37 cellular contexts compared by ENCODE assay signal in genomic region chr15:79308874-79309273, GRCh38. TPM values are rescaled to one million over a fixed set of nuclear protein-coding genes. Genes with fewer than 3 reads are reported as not detected.
A peak's percentile ranks its signal among the peaks of the same experiment; 100 is the strongest.
DNase-seq lines count a peak whose midpoint lies in the region; ATAC-seq and TF ChIP-seq lines count a peak whose summit lies in the region.
"Had no signal": no experiment of that assay in that cellular context is flagged by ENCODE, and none has a peak within 500 bp of the region (broad histone marks: within the 10 kb centered on the region; RNA-seq: fewer than 3 reads in every experiment).

No MANE protein-coding gene starts in this region.

- intact Hi-C loops in CD4-positive, alpha-beta T cell (cut with DNase I, micrococcal nuclease), result loop anchor here in 1 of 2 experiments (10.0 kb wide), 1 partner anchor 546 kb away; no protein-coding TSS in a partner anchor

- DNase-seq in DMS53 (lab: John Stamatoyannopoulos, UW) (peak; percentile 6), DMS53 treated with DMSO at 0.1 percent for 48 hours (lab: John Stamatoyannopoulos, UW; ENCODE audit: unreplicated experiment) (no peak), NCI-H2029 treated with DMSO at 0.1 percent for 48 hours (lab: John Stamatoyannopoulos, UW) (peak; percentile 2)
- DNase-seq in CD4-positive, alpha-beta T cell, result no peak
- DNase-seq in activated CD8-positive, alpha-beta memory T cell treated with anti-CD3 and anti-CD28 coated beads, Interleukin-2, amount 10 ng/mL, durations not matched to agents 7 days and 5 days, result no peak
- DNase-seq: 8988T; activated CD4-positive, alpha-beta T cell treated with anti-CD3 and anti-CD28 coated beads for 48 hours; activated CD8-positive, alpha-beta memory T cell treated with anti-CD3 and anti-CD28 coated beads for 24 hours; activated effector memory CD4-positive, alpha-beta T cell treated with Interleukin-2 at 50 U/mL for 16 hours; activated naive CD8-positive, alpha-beta T cell treated with anti-CD3 and anti-CD28 coated beads for 36 hours; anterior cingulate cortex; DMS153; effector CD8-positive, alpha-beta T cell; left colon; naive thymus-derived CD8-positive, alpha-beta T cell; NCI-H1105 treated with DMSO at 0.1 percent for 48 hours; NCI-H2081 treated with DMSO at 0.1 percent for 48 hours; NK-92 treated with Interleukin-12 subunit alpha and Interleukin-12 subunit beta, amount 100 ng/mL, for 24 hours; occipital lobe; stimulated activated CD8-positive, alpha-beta memory T cell treated with anti-CD3 and anti-CD28 coated beads, Interleukin-4, amount 100 ng/mL, for 48 hours; SW 1271; T-helper 9 cell; testis had no signal

- POLR2A ChIA-PET in CD4-positive, alpha-beta T cell (lab: Charles Lee), result interaction anchor here (0.6 kb wide), 1 partner anchor 175 kb away, joined by 5 read pairs; no protein-coding TSS in a partner anchor

- H3K36me3 Mint-ChIP-seq in CD4-positive, alpha-beta T cell (ENCODE audit: low read depth), result peaks cover 26% of the 10 kb centered on the region
- peaks cover 12% of the 10 kb centered on the region for H3K36me3 Mint-ChIP-seq in brain
- H3K36me3 Mint-ChIP-seq in activated CD8-positive, alpha-beta memory T cell treated with anti-CD3 and anti-CD28 coated beads, Interleukin-2, amount 10 ng/mL, durations not matched to agents 7 days and 5 days, result peaks cover 11% of the 10 kb centered on the region

- peaks cover 33% of the 10 kb centered on the region for H3K4me1 Mint-ChIP-seq in CD4-positive, alpha-beta T cell (ENCODE audit: low read depth)
- peaks cover 29% of the 10 kb centered on the region for H3K4me1 Mint-ChIP-seq in brain
- peaks cover 23% of the 10 kb centered on the region for H3K4me1 Mint-ChIP-seq in activated CD8-positive, alpha-beta memory T cell treated with anti-CD3 and anti-CD28 coated beads, Interleukin-2, amount 10 ng/mL, durations not matched to agents 7 days and 5 days

- H3K4me3 Mint-ChIP-seq in CD4-positive, alpha-beta T cell, result peak overlapping the region; percentile 73
- peak overlapping the region in 3 of 5 experiments; percentile 34 to 56 (median 34) for H3K4me3 Mint-ChIP-seq in brain
- H3K4me3 Mint-ChIP-seq in activated CD8-positive, alpha-beta memory T cell treated with anti-CD3 and anti-CD28 coated beads, Interleukin-2, amount 10 ng/mL, durations not matched to agents 7 days and 5 days, result no peak overlapping the region
- H3K4me3 Mint-ChIP-seq: activated naive CD8-positive, alpha-beta T cell treated with anti-CD3 and anti-CD28 coated beads for 36 hours; stimulated activated naive CD8-positive, alpha-beta T cell treated with anti-CD3 and anti-CD28 coated beads, Interleukin-15, Interleukin-2, amounts not matched to agents 100 ng/mL and 50 ng/mL, for 24 hours had no signal

- no peak for ATAC-seq in CD4-positive, alpha-beta T cell (ENCODE audit: poor library complexity)
- no peak for ATAC-seq in activated CD8-positive, alpha-beta memory T cell treated with anti-CD3 and anti-CD28 coated beads, Interleukin-2, amount 10 ng/mL, durations not matched to agents 7 days and 5 days
- no peak for ATAC-seq in GM18861 (IDR thresholded peaks at IDR 0.05; ENCODE audit: unreplicated experiment)
- no peak for ATAC-seq in HG02970 (IDR thresholded peaks at IDR 0.05; ENCODE audit: low FRiP score, unreplicated experiment)
- ATAC-seq: HCT116; left colon; naive thymus-derived CD8-positive, alpha-beta T cell; Right ventricle myocardium inferior; sciatic nerve had no signal

- peaks cover 28% of the 10 kb centered on the region for H3K27me3 Mint-ChIP-seq in CD4-positive, alpha-beta T cell
- peaks cover 59% of the 10 kb centered on the region for H3K27me3 Mint-ChIP-seq in brain
- H3K27me3 Mint-ChIP-seq in activated CD8-positive, alpha-beta memory T cell treated with anti-CD3 and anti-CD28 coated beads, Interleukin-2, amount 10 ng/mL, durations not matched to agents 7 days and 5 days, result peaks cover 57% of the 10 kb centered on the region

- H3K9me3 Mint-ChIP-seq in CD4-positive, alpha-beta T cell, result no peaks in the 10 kb centered on the region
- H3K9me3 Mint-ChIP-seq in brain, result no peaks in the 10 kb centered on the region
- H3K9me3 Mint-ChIP-seq in activated CD8-positive, alpha-beta memory T cell treated with anti-CD3 and anti-CD28 coated beads, Interleukin-2, amount 10 ng/mL, durations not matched to agents 7 days and 5 days (ENCODE audit: low read depth), result no peaks in the 10 kb centered on the region
- H3K9me3 Mint-ChIP-seq: activated naive CD8-positive, alpha-beta T cell treated with anti-CD3 and anti-CD28 coated beads for 36 hours; naive thymus-derived CD8-positive, alpha-beta T cell; stimulated activated naive CD8-positive, alpha-beta T cell treated with anti-CD3 and anti-CD28 coated beads, Interleukin-15, Interleukin-2, amounts not matched to agents 100 ng/mL and 50 ng/mL, for 24 hours had no signal

- peaks cover 7% of the 10 kb centered on the region for H3K27me3 ChIP-seq in CD4-positive, alpha-beta T cell (ENCODE audit: control insufficient read depth, insufficient read depth, low read length)
- H3K27me3 ChIP-seq: testis had no signal

- CTCF ChIA-PET in CD4-positive, alpha-beta T cell (lab: Charles Lee), result no interaction called here
- CTCF ChIA-PET in activated CD8-positive, alpha-beta memory T cell treated with anti-CD3 and anti-CD28 coated beads, Interleukin-2, amount 10 ng/mL, durations not matched to agents 7 days and 5 days (lab: Charles Lee), result interaction anchor here (1.2 kb wide), 1 partner anchor 545 kb away, joined by 3 read pairs; no protein-coding TSS in a partner anchor

- no peak overlapping the region for H3K27ac Mint-ChIP-seq in CD4-positive, alpha-beta T cell
- H3K27ac Mint-ChIP-seq in brain, result no peak overlapping the region
- no peak overlapping the region for H3K27ac Mint-ChIP-seq in activated CD8-positive, alpha-beta memory T cell treated with anti-CD3 and anti-CD28 coated beads, Interleukin-2, amount 10 ng/mL, durations not matched to agents 7 days and 5 days
- H3K27ac Mint-ChIP-seq: activated naive CD8-positive, alpha-beta T cell treated with anti-CD3 and anti-CD28 coated beads for 36 hours; naive thymus-derived CD8-positive, alpha-beta T cell; stimulated activated naive CD8-positive, alpha-beta T cell treated with anti-CD3 and anti-CD28 coated beads, Interleukin-15, Interleukin-2, amounts not matched to agents 100 ng/mL and 50 ng/mL, for 24 hours had no signal

- H3K27ac ChIP-seq in CD4-positive, alpha-beta T cell (ENCODE audit: low read depth, low read length), result no peak overlapping the region
- H3K27ac ChIP-seq: coronary artery, hepatocyte, prostate gland, testis had no signal

- no peaks in the 10 kb centered on the region for H3K9me3 ChIP-seq in CD4-positive, alpha-beta T cell (ENCODE audit: control insufficient read depth, low read length)
- H3K9me3 ChIP-seq: prostate gland, testis had no signal

- TF ChIP-seq CTCF in CD4-positive, alpha-beta T cell (IDR thresholded peaks at IDR 0.05), result no peak
- TF ChIP-seq CTCF in brain (conservative IDR thresholded peaks at IDR 0.05), result no peak

RNA-seq across cellular contexts. Expression of gene TMED3, which starts 2.0 kb away (rescaled TPM):
- 10 to 100 TPM; 12.2 to 12.7 TPM for total RNA-seq in CD4-positive, alpha-beta T cell
- 53.7 TPM for polyA plus RNA-seq in brain (ENCODE audit: insufficient read depth, low read depth, low replicate concordance)
- total RNA-seq in activated CD8-positive, alpha-beta memory T cell treated with anti-CD3 and anti-CD28 coated beads, Interleukin-2, amount 10 ng/mL, durations not matched to agents 7 days and 5 days, result 10 to 100 TPM; 35.3 to 41.8 TPM

RNA-seq across cellular contexts. Expression of gene ANKRD34C, which starts 26.4 kb away (rescaled TPM):
- total RNA-seq in CD4-positive, alpha-beta T cell, result not detected
- 0.20 TPM for polyA plus RNA-seq in brain (ENCODE audit: insufficient read depth, low read depth, low replicate concordance)
- not detected for total RNA-seq in activated CD8-positive, alpha-beta memory T cell treated with anti-CD3 and anti-CD28 coated beads, Interleukin-2, amount 10 ng/mL, durations not matched to agents 7 days and 5 days
- total RNA-seq: activated naive CD8-positive, alpha-beta T cell treated with anti-CD3 and anti-CD28 coated beads for 36 hours; hepatocyte; left colon; lung microvascular endothelial cell; mononuclear cell; naive thymus-derived CD8-positive, alpha-beta T cell; NCI-H460; occipital lobe; prostate gland; urinary bladder had no signal
- polyA plus RNA-seq: hepatocyte; naive thymus-derived CD8-positive, alpha-beta T cell; urinary bladder had no signal

Comparison
In these comparisons a context has a peak if more than half of its experiments do, and no peak if none do; other contexts are left out.
1. DNase-seq: peak in DMS53 (single experiment) and NCI-H2029 treated with DMSO at 0.1 percent for 48 hours (single experiment); none in DMS53 treated with DMSO at 0.1 percent for 48 hours (single experiment), CD4-positive, alpha-beta T cell (0 of 10) and activated CD8-positive, alpha-beta memory T cell treated with anti-CD3 and anti-CD28 coated beads, Interleukin-2, amount 10 ng/mL, durations not matched to agents 7 days and 5 days (single experiment).